1 cellular context compared by ENCODE assay signal in the genomic region with DNA sequence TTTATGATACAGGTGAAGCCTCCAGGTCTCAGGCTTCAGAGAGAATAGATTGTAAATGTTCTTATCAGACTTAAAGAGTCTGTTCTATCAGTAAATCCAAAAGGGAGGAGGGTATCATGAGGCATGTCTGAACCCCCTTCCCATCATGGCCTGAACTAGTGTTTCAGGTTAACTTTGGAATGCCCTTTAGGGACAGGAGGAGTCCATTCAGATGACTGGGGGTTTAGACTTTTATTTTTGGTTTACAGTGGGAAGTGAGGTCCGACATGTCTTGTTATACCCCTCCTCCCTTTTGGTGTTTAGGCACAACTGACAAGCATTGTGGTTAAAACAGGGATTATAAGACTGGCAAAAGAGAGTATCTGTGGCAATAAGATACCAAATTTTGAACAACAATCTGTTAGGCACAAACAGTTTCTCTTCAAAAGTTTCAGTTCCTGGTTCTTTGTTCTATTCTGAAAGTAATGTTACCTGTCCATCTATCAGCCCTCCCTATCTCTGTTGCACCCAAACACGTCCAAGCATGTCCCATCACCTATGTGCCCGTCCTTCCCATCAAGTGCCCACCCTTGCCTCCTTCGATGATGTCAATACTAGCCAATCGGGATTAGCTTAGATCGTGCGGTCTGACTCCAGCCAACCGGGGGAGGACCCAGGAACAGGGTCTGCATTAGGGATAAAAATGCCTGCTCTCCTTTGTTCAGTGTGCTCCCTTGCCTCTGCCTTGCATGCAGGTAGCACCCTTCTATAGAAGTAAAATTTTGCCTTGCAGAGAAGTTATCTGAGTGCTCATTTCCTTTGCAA.
TF ChIP-seq lines count a peak whose summit lies in the region.

No MANE protein-coding gene starts in this region.

TF ChIP-seq in GM12878, 131 proteins besides CTCF, POLR2A, EP300 and RAD21 (continues in another document):
- TF ChIP-seq, protein P1, sequence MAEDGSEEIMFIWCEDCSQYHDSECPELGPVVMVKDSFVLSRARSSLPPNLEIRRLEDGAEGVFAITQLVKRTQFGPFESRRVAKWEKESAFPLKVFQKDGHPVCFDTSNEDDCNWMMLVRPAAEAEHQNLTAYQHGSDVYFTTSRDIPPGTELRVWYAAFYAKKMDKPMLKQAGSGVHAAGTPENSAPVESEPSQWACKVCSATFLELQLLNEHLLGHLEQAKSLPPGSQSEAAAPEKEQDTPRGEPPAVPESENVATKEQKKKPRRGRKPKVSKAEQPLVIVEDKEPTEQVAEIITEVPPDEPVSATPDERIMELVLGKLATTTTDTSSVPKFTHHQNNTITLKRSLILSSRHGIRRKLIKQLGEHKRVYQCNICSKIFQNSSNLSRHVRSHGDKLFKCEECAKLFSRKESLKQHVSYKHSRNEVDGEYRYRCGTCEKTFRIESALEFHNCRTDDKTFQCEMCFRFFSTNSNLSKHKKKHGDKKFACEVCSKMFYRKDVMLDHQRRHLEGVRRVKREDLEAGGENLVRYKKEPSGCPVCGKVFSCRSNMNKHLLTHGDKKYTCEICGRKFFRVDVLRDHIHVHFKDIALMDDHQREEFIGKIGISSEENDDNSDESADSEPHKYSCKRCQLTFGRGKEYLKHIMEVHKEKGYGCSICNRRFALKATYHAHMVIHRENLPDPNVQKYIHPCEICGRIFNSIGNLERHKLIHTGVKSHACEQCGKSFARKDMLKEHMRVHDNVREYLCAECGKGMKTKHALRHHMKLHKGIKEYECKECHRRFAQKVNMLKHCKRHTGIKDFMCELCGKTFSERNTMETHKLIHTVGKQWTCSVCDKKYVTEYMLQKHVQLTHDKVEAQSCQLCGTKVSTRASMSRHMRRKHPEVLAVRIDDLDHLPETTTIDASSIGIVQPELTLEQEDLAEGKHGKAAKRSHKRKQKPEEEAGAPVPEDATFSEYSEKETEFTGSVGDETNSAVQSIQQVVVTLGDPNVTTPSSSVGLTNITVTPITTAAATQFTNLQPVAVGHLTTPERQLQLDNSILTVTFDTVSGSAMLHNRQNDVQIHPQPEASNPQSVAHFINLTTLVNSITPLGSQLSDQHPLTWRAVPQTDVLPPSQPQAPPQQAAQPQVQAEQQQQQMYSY (CRISPR knock-in tag; IDR thresholded peaks at IDR 0.05), result no peak
- TF ChIP-seq POLR2AphosphoS2 (IDR thresholded peaks at IDR 0.05; ENCODE audit: low read depth, low read length) (no peak), POU2F2 (IDR thresholded peaks at IDR 0.05; ENCODE audit: borderline replicate concordance, low read depth, low read length) (no peak), ATF7 (IDR thresholded peaks at IDR 0.05; ENCODE audit: low read depth) (peak; percentile 66), NBN (IDR thresholded peaks at IDR 0.05) (no peak), FOXK2 (IDR thresholded peaks at IDR 0.05) (peak; percentile 35; the same call in 1 of the 2 replicates), CHD1 (IDR thresholded peaks at IDR 0.05; ENCODE audit: low read depth, low read length) (no peak), ZNF24 (IDR thresholded peaks at IDR 0.05) (0 out of 2 replicates have a peak, but pooled peaks have one; percentile 13), CBX3 (IDR thresholded peaks at IDR 0.05; ENCODE audit: borderline replicate concordance, low read depth) (no peak), SMARCA5 (IDR thresholded peaks at IDR 0.05) (no peak), PML (IDR thresholded peaks at IDR 0.05; ENCODE audit: low read length) (no peak), IKZF1 (conservative IDR thresholded peaks at IDR 0.05) (peak; percentile 36; the same call in 1 of the 2 replicates), MTA2 (IDR thresholded peaks at IDR 0.05; ENCODE audit: low read depth) (peak; percentile 53; the same call in 1 of the 2 replicates), BCL11A (IDR thresholded peaks at IDR 0.05; ENCODE audit: low read depth, low read length) (no peak), SPI1 (IDR thresholded peaks at IDR 0.05; ENCODE audit: borderline replicate concordance, insufficient read depth, low read depth, low read length) (peak; percentile 96), ZNF622 (IDR thresholded peaks at IDR 0.05) (no peak), TCF12 (IDR thresholded peaks at IDR 0.05; ENCODE audit: low read depth, low read length) (no peak), RAD51 (IDR thresholded peaks at IDR 0.05) (peak; percentile 64; the same call in 1 of the 2 replicates), BACH1 (IDR thresholded peaks at IDR 0.05; ENCODE audit: borderline replicate concordance) (no peak), RB1 (IDR thresholded peaks at IDR 0.05; ENCODE audit: borderline replicate concordance) (no peak), ZNF217 (IDR thresholded peaks at IDR 0.05) (0 out of 2 replicates have a peak, but pooled peaks have one; percentile 62), SP1 (IDR thresholded peaks at IDR 0.05; ENCODE audit: low read depth, low read length) (no peak), TCF7 (IDR thresholded peaks at IDR 0.05; ENCODE audit: borderline replicate concordance) (no peak), SUZ12 (IDR thresholded peaks at IDR 0.05; ENCODE audit: unreplicated experiment) (no peak), IKZF2 (IDR thresholded peaks at IDR 0.05) (peak; percentile 63 to 70; a peak in 1 of 4 replicates), CREM (IDR thresholded peaks at IDR 0.05; ENCODE audit: low read depth) (no peak), ZNF384 (IDR thresholded peaks at IDR 0.05; ENCODE audit: borderline replicate concordance, low read depth, low read length) (no peak), HDAC2 (IDR thresholded peaks at IDR 0.05) (no peak), ASH2L (IDR thresholded peaks at IDR 0.05; ENCODE audit: borderline replicate concordance, low read depth) (no peak), JUNB (IDR thresholded peaks at IDR 0.05) (no peak), IRF4 (IDR thresholded peaks at IDR 0.05; ENCODE audit: low read depth, low read length) (peak; percentile 70; the same call in 1 of the 2 replicates), CBFB (IDR thresholded peaks at IDR 0.05; ENCODE audit: low read depth) (no peak), MXI1 (IDR thresholded peaks at IDR 0.05; ENCODE audit: low read depth, low read length) (no peak), GATAD2B (conservative IDR thresholded peaks at IDR 0.05; ENCODE audit: low read depth) (0 out of 2 replicates have a peak, but pooled peaks have one; percentile 30), EED (IDR thresholded peaks at IDR 0.05; ENCODE audit: low read depth) (no peak), ZZZ3 (IDR thresholded peaks at IDR 0.05; ENCODE audit: control insufficient read depth, insufficient read length, low read depth) (no peak), DPF2 (IDR thresholded peaks at IDR 0.05) (peak; percentile 54; the same call in 1 of the 2 replicates)
- TF ChIP-seq, protein P2, sequence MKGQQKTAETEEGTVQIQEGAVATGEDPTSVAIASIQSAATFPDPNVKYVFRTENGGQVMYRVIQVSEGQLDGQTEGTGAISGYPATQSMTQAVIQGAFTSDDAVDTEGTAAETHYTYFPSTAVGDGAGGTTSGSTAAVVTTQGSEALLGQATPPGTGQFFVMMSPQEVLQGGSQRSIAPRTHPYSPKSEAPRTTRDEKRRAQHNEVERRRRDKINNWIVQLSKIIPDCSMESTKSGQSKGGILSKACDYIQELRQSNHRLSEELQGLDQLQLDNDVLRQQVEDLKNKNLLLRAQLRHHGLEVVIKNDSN (IDR thresholded peaks at IDR 0.05; ENCODE audit: borderline replicate concordance, extremely low read length, insufficient read depth, low read depth, low read length), result no peak
- TF ChIP-seq, protein P3, sequence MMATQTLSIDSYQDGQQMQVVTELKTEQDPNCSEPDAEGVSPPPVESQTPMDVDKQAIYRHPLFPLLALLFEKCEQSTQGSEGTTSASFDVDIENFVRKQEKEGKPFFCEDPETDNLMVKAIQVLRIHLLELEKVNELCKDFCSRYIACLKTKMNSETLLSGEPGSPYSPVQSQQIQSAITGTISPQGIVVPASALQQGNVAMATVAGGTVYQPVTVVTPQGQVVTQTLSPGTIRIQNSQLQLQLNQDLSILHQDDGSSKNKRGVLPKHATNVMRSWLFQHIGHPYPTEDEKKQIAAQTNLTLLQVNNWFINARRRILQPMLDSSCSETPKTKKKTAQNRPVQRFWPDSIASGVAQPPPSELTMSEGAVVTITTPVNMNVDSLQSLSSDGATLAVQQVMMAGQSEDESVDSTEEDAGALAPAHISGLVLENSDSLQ (IDR thresholded peaks at IDR 0.05), result peak; percentile 75; the same call in 1 of the 2 replicates
- TF ChIP-seq, protein P4, sequence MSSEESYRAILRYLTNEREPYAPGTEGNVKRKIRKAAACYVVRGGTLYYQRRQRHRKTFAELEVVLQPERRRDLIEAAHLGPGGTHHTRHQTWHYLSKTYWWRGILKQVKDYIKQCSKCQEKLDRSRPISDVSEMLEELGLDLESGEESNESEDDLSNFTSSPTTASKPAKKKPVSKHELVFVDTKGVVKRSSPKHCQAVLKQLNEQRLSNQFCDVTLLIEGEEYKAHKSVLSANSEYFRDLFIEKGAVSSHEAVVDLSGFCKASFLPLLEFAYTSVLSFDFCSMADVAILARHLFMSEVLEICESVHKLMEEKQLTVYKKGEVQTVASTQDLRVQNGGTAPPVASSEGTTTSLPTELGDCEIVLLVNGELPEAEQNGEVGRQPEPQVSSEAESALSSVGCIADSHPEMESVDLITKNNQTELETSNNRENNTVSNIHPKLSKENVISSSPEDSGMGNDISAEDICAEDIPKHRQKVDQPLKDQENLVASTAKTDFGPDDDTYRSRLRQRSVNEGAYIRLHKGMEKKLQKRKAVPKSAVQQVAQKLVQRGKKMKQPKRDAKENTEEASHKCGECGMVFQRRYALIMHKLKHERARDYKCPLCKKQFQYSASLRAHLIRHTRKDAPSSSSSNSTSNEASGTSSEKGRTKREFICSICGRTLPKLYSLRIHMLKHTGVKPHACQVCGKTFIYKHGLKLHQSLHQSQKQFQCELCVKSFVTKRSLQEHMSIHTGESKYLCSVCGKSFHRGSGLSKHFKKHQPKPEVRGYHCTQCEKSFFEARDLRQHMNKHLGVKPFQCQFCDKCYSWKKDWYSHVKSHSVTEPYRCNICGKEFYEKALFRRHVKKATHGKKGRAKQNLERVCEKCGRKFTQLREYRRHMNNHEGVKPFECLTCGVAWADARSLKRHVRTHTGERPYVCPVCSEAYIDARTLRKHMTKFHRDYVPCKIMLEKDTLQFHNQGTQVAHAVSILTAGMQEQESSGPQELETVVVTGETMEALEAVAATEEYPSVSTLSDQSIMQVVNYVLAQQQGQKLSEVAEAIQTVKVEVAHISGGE (CRISPR knock-in tag; IDR thresholded peaks at IDR 0.05), result no peak
- TF ChIP-seq, protein P5, sequence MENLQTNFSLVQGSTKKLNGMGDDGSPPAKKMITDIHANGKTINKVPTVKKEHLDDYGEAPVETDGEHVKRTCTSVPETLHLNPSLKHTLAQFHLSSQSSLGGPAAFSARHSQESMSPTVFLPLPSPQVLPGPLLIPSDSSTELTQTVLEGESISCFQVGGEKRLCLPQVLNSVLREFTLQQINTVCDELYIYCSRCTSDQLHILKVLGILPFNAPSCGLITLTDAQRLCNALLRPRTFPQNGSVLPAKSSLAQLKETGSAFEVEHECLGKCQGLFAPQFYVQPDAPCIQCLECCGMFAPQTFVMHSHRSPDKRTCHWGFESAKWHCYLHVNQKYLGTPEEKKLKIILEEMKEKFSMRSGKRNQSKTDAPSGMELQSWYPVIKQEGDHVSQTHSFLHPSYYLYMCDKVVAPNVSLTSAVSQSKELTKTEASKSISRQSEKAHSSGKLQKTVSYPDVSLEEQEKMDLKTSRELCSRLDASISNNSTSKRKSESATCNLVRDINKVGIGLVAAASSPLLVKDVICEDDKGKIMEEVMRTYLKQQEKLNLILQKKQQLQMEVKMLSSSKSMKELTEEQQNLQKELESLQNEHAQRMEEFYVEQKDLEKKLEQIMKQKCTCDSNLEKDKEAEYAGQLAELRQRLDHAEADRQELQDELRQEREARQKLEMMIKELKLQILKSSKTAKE (IDR thresholded peaks at IDR 0.05; ENCODE audit: low read depth, poor library complexity, severe bottlenecking), result peak; percentile 50
- TF ChIP-seq, protein P6, sequence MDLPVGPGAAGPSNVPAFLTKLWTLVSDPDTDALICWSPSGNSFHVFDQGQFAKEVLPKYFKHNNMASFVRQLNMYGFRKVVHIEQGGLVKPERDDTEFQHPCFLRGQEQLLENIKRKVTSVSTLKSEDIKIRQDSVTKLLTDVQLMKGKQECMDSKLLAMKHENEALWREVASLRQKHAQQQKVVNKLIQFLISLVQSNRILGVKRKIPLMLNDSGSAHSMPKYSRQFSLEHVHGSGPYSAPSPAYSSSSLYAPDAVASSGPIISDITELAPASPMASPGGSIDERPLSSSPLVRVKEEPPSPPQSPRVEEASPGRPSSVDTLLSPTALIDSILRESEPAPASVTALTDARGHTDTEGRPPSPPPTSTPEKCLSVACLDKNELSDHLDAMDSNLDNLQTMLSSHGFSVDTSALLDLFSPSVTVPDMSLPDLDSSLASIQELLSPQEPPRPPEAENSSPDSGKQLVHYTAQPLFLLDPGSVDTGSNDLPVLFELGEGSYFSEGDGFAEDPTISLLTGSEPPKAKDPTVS (IDR thresholded peaks at IDR 0.05; ENCODE audit: low read depth, low read length), result no peak
- TF ChIP-seq, protein P7, sequence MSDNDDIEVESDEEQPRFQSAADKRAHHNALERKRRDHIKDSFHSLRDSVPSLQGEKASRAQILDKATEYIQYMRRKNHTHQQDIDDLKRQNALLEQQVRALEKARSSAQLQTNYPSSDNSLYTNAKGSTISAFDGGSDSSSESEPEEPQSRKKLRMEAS (IDR thresholded peaks at IDR 0.05; ENCODE audit: low read depth, low read length), result no peak
- TF ChIP-seq, protein P8, sequence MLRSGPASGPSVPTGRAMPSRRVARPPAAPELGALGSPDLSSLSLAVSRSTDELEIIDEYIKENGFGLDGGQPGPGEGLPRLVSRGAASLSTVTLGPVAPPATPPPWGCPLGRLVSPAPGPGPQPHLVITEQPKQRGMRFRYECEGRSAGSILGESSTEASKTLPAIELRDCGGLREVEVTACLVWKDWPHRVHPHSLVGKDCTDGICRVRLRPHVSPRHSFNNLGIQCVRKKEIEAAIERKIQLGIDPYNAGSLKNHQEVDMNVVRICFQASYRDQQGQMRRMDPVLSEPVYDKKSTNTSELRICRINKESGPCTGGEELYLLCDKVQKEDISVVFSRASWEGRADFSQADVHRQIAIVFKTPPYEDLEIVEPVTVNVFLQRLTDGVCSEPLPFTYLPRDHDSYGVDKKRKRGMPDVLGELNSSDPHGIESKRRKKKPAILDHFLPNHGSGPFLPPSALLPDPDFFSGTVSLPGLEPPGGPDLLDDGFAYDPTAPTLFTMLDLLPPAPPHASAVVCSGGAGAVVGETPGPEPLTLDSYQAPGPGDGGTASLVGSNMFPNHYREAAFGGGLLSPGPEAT (IDR thresholded peaks at IDR 0.05; ENCODE audit: low read depth), result 0 out of 2 replicates have a peak, but pooled peaks have one; percentile 30
